ENCODE assay signal across 1 cellular context in the genomic region with DNA sequence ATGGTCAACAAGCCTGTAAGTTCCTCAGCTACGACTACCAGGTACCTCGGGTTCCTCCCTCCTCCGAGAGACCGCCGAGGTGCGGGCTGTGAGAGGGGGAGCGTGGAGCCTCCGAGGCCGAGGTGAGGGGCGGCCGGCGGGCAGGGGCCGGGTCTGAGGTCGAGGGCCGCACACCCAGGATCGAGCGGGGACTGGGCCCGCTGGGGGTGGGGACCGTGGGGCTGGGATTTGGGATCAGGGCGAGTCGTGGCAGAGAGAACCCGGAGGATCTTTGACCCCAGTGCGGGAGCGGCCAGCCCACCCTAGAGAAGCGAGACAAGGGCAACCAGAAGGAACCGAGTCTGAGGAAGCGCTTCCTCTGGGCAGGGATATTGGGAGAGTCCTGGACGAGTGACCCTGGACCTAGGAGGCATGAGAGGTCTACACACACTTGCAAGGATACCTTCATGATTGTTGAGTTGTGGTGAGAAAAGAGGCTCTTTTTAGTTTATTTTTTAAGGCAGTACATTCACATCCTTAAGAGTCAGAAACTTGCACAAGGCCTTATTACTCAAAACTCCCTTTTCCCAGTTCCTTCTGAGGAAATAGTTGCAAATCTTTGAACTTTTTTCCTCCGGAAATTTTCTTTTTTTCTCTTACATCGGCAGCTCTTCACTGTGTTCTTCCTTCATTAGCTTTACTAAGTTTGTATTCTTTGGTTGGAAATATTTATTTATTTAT.
TF ChIP-seq lines count a peak whose summit lies in the region.

No MANE protein-coding gene starts in this region.

TF ChIP-seq in K562, 482 proteins besides CTCF, POLR2A, EP300 and RAD21 (continued from another document):
- TF ChIP-seq GABPA (tag; conservative IDR thresholded peaks at IDR 0.05; ENCODE audit: low read depth) (peak; percentile 35; the same call in 1 of the 2 replicates), CHD1 (IDR thresholded peaks at IDR 0.05; ENCODE audit: low read length) (no peak), GTF2E2 (tag; IDR thresholded peaks at IDR 0.05) (peak; percentile 22), RBM39 (optimal IDR thresholded peaks at IDR 0.05; ENCODE audit: low read depth, low read length) (no peak), FOXK2 (conservative IDR thresholded peaks at IDR 0.05 in 1 of 2, IDR thresholded peaks at IDR 0.05 in 1 of 2; ENCODE audit: low read depth in 2 of 2) (peak in 1 of 2 experiments; percentile 72; a peak in 2 of 4 replicates), FOXJ2 (tag; IDR thresholded peaks at IDR 0.05) (peak; percentile 96), PURB (CRISPR knock-in tag; IDR thresholded peaks at IDR 0.05; ENCODE audit: low read depth) (no peak), FOXA3 (CRISPR knock-in tag; conservative IDR thresholded peaks at IDR 0.05 in 1 of 2, IDR thresholded peaks at IDR 0.05 in 1 of 2) (peak; percentile 60 to 92), ZNF282 (CRISPR knock-in tag; IDR thresholded peaks at IDR 0.05) (no peak), ZSCAN32 (CRISPR knock-in tag; IDR thresholded peaks at IDR 0.05) (0 out of 2 replicates have a peak, but pooled peaks have one; percentile 5), HMGN3 (IDR thresholded peaks at IDR 0.05; ENCODE audit: borderline replicate concordance, extremely low read depth, insufficient read length, low read depth, low read length) (peak; percentile 9), SPI1 (IDR thresholded peaks at IDR 0.05; ENCODE audit: borderline replicate concordance, low read depth, low read length) (0 out of 2 replicates have a peak, but pooled peaks have one; percentile 50), POLR2G (IDR thresholded peaks at IDR 0.05; ENCODE audit: low read depth, low read length) (no peak), ZNF174 (CRISPR knock-in tag; IDR thresholded peaks at IDR 0.05) (no peak), WHSC1 (IDR thresholded peaks at IDR 0.05; ENCODE audit: low read length) (no peak), TFAM (CRISPR knock-in tag; conservative IDR thresholded peaks at IDR 0.05) (no peak), MAZ (CRISPR knock-in tag; conservative IDR thresholded peaks at IDR 0.05 in 1 of 2, IDR thresholded peaks at IDR 0.05 in 1 of 2) (0 out of 4 replicates have a peak, but pooled peaks of 1 of the 2 experiments have one; percentile 67)
- TF ChIP-seq, protein P1, sequence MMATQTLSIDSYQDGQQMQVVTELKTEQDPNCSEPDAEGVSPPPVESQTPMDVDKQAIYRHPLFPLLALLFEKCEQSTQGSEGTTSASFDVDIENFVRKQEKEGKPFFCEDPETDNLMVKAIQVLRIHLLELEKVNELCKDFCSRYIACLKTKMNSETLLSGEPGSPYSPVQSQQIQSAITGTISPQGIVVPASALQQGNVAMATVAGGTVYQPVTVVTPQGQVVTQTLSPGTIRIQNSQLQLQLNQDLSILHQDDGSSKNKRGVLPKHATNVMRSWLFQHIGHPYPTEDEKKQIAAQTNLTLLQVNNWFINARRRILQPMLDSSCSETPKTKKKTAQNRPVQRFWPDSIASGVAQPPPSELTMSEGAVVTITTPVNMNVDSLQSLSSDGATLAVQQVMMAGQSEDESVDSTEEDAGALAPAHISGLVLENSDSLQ (IDR thresholded peaks at IDR 0.05) = no peak
- TF ChIP-seq, protein P2, sequence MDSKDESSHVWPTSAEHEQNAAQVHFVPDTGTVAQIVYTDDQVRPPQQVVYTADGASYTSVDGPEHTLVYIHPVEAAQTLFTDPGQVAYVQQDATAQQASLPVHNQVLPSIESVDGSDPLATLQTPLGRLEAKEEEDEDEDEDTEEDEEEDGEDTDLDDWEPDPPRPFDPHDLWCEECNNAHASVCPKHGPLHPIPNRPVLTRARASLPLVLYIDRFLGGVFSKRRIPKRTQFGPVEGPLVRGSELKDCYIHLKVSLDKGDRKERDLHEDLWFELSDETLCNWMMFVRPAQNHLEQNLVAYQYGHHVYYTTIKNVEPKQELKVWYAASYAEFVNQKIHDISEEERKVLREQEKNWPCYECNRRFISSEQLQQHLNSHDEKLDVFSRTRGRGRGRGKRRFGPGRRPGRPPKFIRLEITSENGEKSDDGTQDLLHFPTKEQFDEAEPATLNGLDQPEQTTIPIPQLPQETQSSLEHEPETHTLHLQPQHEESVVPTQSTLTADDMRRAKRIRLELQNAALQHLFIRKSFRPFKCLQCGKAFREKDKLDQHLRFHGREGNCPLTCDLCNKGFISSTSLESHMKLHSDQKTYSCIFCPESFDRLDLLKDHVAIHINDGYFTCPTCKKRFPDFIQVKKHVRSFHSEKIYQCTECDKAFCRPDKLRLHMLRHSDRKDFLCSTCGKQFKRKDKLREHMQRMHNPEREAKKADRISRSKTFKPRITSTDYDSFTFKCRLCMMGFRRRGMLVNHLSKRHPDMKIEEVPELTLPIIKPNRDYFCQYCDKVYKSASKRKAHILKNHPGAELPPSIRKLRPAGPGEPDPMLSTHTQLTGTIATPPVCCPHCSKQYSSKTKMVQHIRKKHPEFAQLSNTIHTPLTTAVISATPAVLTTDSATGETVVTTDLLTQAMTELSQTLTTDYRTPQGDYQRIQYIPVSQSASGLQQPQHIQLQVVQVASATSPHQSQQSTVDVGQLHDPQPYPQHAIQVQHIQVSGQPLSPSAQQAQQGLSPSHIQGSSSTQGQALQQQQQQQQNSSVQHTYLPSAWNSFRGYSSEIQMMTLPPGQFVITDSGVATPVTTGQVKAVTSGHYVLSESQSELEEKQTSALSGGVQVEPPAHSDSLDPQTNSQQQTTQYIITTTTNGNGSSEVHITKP (IDR thresholded peaks at IDR 0.05; ENCODE audit: partially characterized antibody) = peak; percentile 3
- TF ChIP-seq, protein P3, sequence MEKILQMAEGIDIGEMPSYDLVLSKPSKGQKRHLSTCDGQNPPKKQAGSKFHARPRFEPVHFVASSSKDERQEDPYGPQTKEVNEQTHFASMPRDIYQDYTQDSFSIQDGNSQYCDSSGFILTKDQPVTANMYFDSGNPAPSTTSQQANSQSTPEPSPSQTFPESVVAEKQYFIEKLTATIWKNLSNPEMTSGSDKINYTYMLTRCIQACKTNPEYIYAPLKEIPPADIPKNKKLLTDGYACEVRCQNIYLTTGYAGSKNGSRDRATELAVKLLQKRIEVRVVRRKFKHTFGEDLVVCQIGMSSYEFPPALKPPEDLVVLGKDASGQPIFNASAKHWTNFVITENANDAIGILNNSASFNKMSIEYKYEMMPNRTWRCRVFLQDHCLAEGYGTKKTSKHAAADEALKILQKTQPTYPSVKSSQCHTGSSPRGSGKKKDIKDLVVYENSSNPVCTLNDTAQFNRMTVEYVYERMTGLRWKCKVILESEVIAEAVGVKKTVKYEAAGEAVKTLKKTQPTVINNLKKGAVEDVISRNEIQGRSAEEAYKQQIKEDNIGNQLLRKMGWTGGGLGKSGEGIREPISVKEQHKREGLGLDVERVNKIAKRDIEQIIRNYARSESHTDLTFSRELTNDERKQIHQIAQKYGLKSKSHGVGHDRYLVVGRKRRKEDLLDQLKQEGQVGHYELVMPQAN (IDR thresholded peaks at IDR 0.05; ENCODE audit: borderline replicate concordance) = 0 out of 2 replicates have a peak, but pooled peaks have one; percentile 38
- TF ChIP-seq, protein P4, sequence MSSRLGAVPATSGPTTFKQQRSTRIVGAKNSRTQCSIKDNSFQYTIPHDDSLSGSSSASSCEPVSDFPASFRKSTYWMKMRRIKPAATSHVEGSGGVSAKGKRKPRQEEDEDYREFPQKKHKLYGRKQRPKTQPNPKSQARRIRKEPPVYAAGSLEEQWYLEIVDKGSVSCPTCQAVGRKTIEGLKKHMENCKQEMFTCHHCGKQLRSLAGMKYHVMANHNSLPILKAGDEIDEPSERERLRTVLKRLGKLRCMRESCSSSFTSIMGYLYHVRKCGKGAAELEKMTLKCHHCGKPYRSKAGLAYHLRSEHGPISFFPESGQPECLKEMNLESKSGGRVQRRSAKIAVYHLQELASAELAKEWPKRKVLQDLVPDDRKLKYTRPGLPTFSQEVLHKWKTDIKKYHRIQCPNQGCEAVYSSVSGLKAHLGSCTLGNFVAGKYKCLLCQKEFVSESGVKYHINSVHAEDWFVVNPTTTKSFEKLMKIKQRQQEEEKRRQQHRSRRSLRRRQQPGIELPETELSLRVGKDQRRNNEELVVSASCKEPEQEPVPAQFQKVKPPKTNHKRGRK (tag; IDR thresholded peaks at IDR 0.05) = 0 out of 2 replicates have a peak, but pooled peaks have one; percentile 21
- TF ChIP-seq, protein P5, sequence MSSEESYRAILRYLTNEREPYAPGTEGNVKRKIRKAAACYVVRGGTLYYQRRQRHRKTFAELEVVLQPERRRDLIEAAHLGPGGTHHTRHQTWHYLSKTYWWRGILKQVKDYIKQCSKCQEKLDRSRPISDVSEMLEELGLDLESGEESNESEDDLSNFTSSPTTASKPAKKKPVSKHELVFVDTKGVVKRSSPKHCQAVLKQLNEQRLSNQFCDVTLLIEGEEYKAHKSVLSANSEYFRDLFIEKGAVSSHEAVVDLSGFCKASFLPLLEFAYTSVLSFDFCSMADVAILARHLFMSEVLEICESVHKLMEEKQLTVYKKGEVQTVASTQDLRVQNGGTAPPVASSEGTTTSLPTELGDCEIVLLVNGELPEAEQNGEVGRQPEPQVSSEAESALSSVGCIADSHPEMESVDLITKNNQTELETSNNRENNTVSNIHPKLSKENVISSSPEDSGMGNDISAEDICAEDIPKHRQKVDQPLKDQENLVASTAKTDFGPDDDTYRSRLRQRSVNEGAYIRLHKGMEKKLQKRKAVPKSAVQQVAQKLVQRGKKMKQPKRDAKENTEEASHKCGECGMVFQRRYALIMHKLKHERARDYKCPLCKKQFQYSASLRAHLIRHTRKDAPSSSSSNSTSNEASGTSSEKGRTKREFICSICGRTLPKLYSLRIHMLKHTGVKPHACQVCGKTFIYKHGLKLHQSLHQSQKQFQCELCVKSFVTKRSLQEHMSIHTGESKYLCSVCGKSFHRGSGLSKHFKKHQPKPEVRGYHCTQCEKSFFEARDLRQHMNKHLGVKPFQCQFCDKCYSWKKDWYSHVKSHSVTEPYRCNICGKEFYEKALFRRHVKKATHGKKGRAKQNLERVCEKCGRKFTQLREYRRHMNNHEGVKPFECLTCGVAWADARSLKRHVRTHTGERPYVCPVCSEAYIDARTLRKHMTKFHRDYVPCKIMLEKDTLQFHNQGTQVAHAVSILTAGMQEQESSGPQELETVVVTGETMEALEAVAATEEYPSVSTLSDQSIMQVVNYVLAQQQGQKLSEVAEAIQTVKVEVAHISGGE (CRISPR knock-in tag; IDR thresholded peaks at IDR 0.05) = peak in 1 of 3 experiments; percentile 85; a peak in 2 of 6 replicates
